In genomic region chr1:40868051-40868723, GRCh38 we compare ENCODE assay signal across 12 cellular contexts. TPM values are rescaled to one million over a fixed set of nuclear protein-coding genes. Genes with fewer than 3 reads are reported as not detected.
DNase-seq lines count a peak whose midpoint lies in the region; ATAC-seq, FAIRE-seq and TF ChIP-seq lines count a peak whose summit lies in the region.
"Had no signal": no experiment of that assay in that cellular context is flagged by ENCODE, and none has a peak within 500 bp of the region (broad histone marks: within the 10 kb centered on the region; RNA-seq: fewer than 3 reads in every experiment).

No MANE protein-coding gene starts in this region.

- TF ChIP-seq CTCF in esophagus muscularis mucosa (IDR thresholded peaks at IDR 0.05), result no peak

- H3K9me3 ChIP-seq in esophagus muscularis mucosa, result peaks cover 0 to 3% (median 0%) of the 10 kb centered on the region in 4 donors

- H3K27me3 ChIP-seq in esophagus muscularis mucosa, result no peaks in the 10 kb centered on the region

- H3K36me3 ChIP-seq in esophagus muscularis mucosa, result no peaks in the 10 kb centered on the region

- peaks cover 10 to 26% (median 17%) of the 10 kb centered on the region in 4 donors for H3K4me1 ChIP-seq in esophagus muscularis mucosa

- H3K27me3 Mint-ChIP-seq in activated T-helper 1 cell treated with anti-CD3 and anti-CD28 coated beads, Interleukin-12 subunit alpha, Interleukin-12 subunit beta, Interleukin-2, Interleukin-4 antibody, amounts not matched to agents 30 ng/mL and 10 ng/mL and 1 ng/mL, durations not matched to agents 14 hours and 24 hours and 36 hours (ENCODE audit: insufficient read depth), result no peaks in the 10 kb centered on the region
- H3K27me3 Mint-ChIP-seq: stimulated activated naive CD8-positive, alpha-beta T cell treated with anti-CD3 and anti-CD28 coated beads, Interleukin-15, Interleukin-2, amounts not matched to agents 100 ng/mL and 50 ng/mL, for 24 hours had no signal

- FAIRE-seq in HTR-8/SVneo (lab: Jason Lieb, UNC), result peak; percentile 44

- H3K27ac Mint-ChIP-seq in activated T-helper 1 cell treated with anti-CD3 and anti-CD28 coated beads, Interleukin-12 subunit alpha, Interleukin-12 subunit beta, Interleukin-2, Interleukin-4 antibody, amounts not matched to agents 30 ng/mL and 10 ng/mL and 1 ng/mL, durations not matched to agents 14 hours and 24 hours and 36 hours, result peak overlapping the region; percentile 19
- H3K27ac Mint-ChIP-seq: stimulated activated naive CD8-positive, alpha-beta T cell treated with anti-CD3 and anti-CD28 coated beads, Interleukin-15, Interleukin-2, amounts not matched to agents 100 ng/mL and 50 ng/mL, for 24 hours had no signal

- TF ChIP-seq EP300 in esophagus muscularis mucosa (IDR thresholded peaks at IDR 0.05), result no peak

- no peaks in the 10 kb centered on the region for H3K36me3 Mint-ChIP-seq in activated T-helper 1 cell treated with anti-CD3 and anti-CD28 coated beads, Interleukin-12 subunit alpha, Interleukin-12 subunit beta, Interleukin-2, Interleukin-4 antibody, amounts not matched to agents 30 ng/mL and 10 ng/mL and 1 ng/mL, durations not matched to agents 14 hours and 24 hours and 36 hours (ENCODE audit: low read depth)

- H3K4me3 ChIP-seq in esophagus muscularis mucosa, result no peak overlapping the region

- peaks cover 10% of the 10 kb centered on the region for H3K9me3 Mint-ChIP-seq in activated T-helper 1 cell treated with anti-CD3 and anti-CD28 coated beads, Interleukin-12 subunit alpha, Interleukin-12 subunit beta, Interleukin-2, Interleukin-4 antibody, amounts not matched to agents 30 ng/mL and 10 ng/mL and 1 ng/mL, durations not matched to agents 14 hours and 24 hours and 36 hours
- H3K9me3 Mint-ChIP-seq: stimulated activated naive CD8-positive, alpha-beta T cell treated with anti-CD3 and anti-CD28 coated beads, Interleukin-15, Interleukin-2, amounts not matched to agents 100 ng/mL and 50 ng/mL, for 24 hours had no signal

- intact Hi-C loops in activated T-helper 1 cell treated with anti-CD3 and anti-CD28 coated beads, Interleukin-12 subunit alpha, Interleukin-12 subunit beta, Interleukin-2, Interleukin-4 antibody, amounts not matched to agents 30 ng/mL and 10 ng/mL and 1 ng/mL, durations not matched to agents 14 hours and 24 hours and 36 hours (cut with micrococcal nuclease), result loop anchor here (10.0 kb wide), 1 partner anchor 333 kb away; the partner anchor contains the start of gene ZNF684
- intact Hi-C loops in esophagus muscularis mucosa (cut with DNase I), result no loop called here

- no peak for TF ChIP-seq POLR2A in esophagus muscularis mucosa (IDR thresholded peaks at IDR 0.05; ENCODE audit: low read depth)

- peak; percentile 23 for DNase-seq in AML-193 (lab: John Stamatoyannopoulos, UW)
- DNase-seq in HTR-8/SVneo (ENCODE audit: insufficient read length, low spot score), result no peak
- DNase-seq in activated T-helper 1 cell treated with anti-CD3 and anti-CD28 coated beads, Interleukin-12 subunit alpha, Interleukin-12 subunit beta, Interleukin-2, Interleukin-4 antibody, amounts not matched to agents 30 ng/mL and 10 ng/mL and 1 ng/mL, durations not matched to agents 14 hours and 24 hours and 36 hours (ENCODE audit: low spot score), result no peak
- no peak for DNase-seq in left lobe of liver (ENCODE audit: low spot score)
- no peak for DNase-seq in esophagus muscularis mucosa (ENCODE audit: extremely low spot score)
- DNase-seq: activated CD4-positive, alpha-beta T cell treated with anti-CD3 and anti-CD28 coated beads for 1 hour; GF-D8; NCI-H82 had no signal

- no peak overlapping the region for H3K27ac ChIP-seq in esophagus muscularis mucosa (replicated peaks in 1 of 4)

- WGBS in esophagus muscularis mucosa, result 85% methylated on average over 4 of the region's 4 CpGs

- peaks cover 29% of the 10 kb centered on the region for H3K4me1 Mint-ChIP-seq in activated T-helper 1 cell treated with anti-CD3 and anti-CD28 coated beads, Interleukin-12 subunit alpha, Interleukin-12 subunit beta, Interleukin-2, Interleukin-4 antibody, amounts not matched to agents 30 ng/mL and 10 ng/mL and 1 ng/mL, durations not matched to agents 14 hours and 24 hours and 36 hours (ENCODE audit: low read depth)

- ATAC-seq in left lobe of liver (peak; percentile 34), HG03571 (IDR thresholded peaks at IDR 0.05; ENCODE audit: unreplicated experiment) (no peak), GM21528 (IDR thresholded peaks at IDR 0.05; ENCODE audit: low FRiP score, unreplicated experiment) (no peak), GM21529 (IDR thresholded peaks at IDR 0.05; ENCODE audit: unreplicated experiment) (no peak)

- peak overlapping the region; percentile 5 for H3K4me3 Mint-ChIP-seq in activated T-helper 1 cell treated with anti-CD3 and anti-CD28 coated beads, Interleukin-12 subunit alpha, Interleukin-12 subunit beta, Interleukin-2, Interleukin-4 antibody, amounts not matched to agents 30 ng/mL and 10 ng/mL and 1 ng/mL, durations not matched to agents 14 hours and 24 hours and 36 hours
- H3K4me3 Mint-ChIP-seq: stimulated activated naive CD8-positive, alpha-beta T cell treated with anti-CD3 and anti-CD28 coated beads, Interleukin-15, Interleukin-2, amounts not matched to agents 100 ng/mL and 50 ng/mL, for 24 hours had no signal

RNA-seq across cellular contexts. Expression of gene CITED4, which starts 6.0 kb away (rescaled TPM):
- total RNA-seq in activated T-helper 1 cell treated with anti-CD3 and anti-CD28 coated beads, Interleukin-12 subunit alpha, Interleukin-12 subunit beta, Interleukin-2, Interleukin-4 antibody, amounts not matched to agents 30 ng/mL and 10 ng/mL and 1 ng/mL, durations not matched to agents 14 hours and 24 hours and 36 hours, result 4.1 and 5.0 TPM in 2 replicates
- total RNA-seq in left lobe of liver, result 29.9 TPM
- 10 to 100 TPM; 10.1 to 37.8 (median 18.5) TPM for total RNA-seq in esophagus muscularis mucosa

Comparison
In these comparisons a context has a peak if more than half of its experiments do, and no peak if none do; other contexts are left out.
1. DNase-seq: peak in AML-193 (2 of 2); none in HTR-8/SVneo (single experiment), activated T-helper 1 cell treated with anti-CD3 and anti-CD28 coated beads, Interleukin-12 subunit alpha, Interleukin-12 subunit beta, Interleukin-2, Interleukin-4 antibody, amounts not matched to agents 30 ng/mL and 10 ng/mL and 1 ng/mL, durations not matched to agents 14 hours and 24 hours and 36 hours (single experiment), left lobe of liver (single experiment) and esophagus muscularis mucosa (single experiment).